Comparison of ENCODE assay signal across 29 cellular contexts in genomic region chr11:127270848-127271247, GRCh38.
DNase-seq lines count a peak whose midpoint lies in the region; ATAC-seq lines count a peak whose summit lies in the region.
"Had no signal": no experiment of that assay in that cellular context is flagged by ENCODE, and none has a peak within 500 bp of the region (broad histone marks: within the 10 kb centered on the region; RNA-seq: fewer than 3 reads in every experiment).

No MANE protein-coding gene starts in this region.

- DNase-seq in Ammon's horn (ENCODE audit: low spot score) (peak; percentile 39), globus pallidus (ENCODE audit: low spot score) (peak; percentile 26), medulla oblongata (ENCODE audit: extremely low spot score) (peak; percentile 50), pons (ENCODE audit: low spot score) (peak; percentile 52), NCI-H446 (lab: John Stamatoyannopoulos, UW) (no peak)
- no peak for DNase-seq in stimulated activated CD4-positive, alpha-beta T cell treated with anti-CD3 and anti-CD28 coated beads, Interleukin-2, amount 100 ng/mL, for 24 hours
- DNase-seq: 8988T; ACHN; AML-193; BE2C; C1 segment of cervical spinal cord; Caco-2; Calu3; CD4-positive, alpha-beta memory T cell; CD4-positive, alpha-beta T cell; CD4-positive, CD25-positive, alpha-beta regulatory T cell; CD8-positive, alpha-beta memory T cell; CD8-positive, alpha-beta T cell; COR-L47; DMS 273 treated with DMSO at 0.1 percent for 48 hours; DMS153; DMS53; DMS79; DMS79 treated with DMSO at 0.1 percent for 48 hours; DND-41; EL had no signal

- ATAC-seq in GM19455 (IDR thresholded peaks at IDR 0.05; ENCODE audit: unreplicated experiment) (no peak), HG02588 (IDR thresholded peaks at IDR 0.05; ENCODE audit: unreplicated experiment) (no peak)
- ATAC-seq: A549; CD8-positive, alpha-beta T cell had no signal

Comparison
In these comparisons a context has a peak if more than half of its experiments do, and no peak if none do; other contexts are left out.
1. DNase-seq: peak in Ammon's horn (single experiment), globus pallidus (single experiment), medulla oblongata (single experiment) and pons (single experiment); none in NCI-H446 (0 of 2) and stimulated activated CD4-positive, alpha-beta T cell treated with anti-CD3 and anti-CD28 coated beads, Interleukin-2, amount 100 ng/mL, for 24 hours (0 of 2).